Comparison of ENCODE assay signal across 13 cellular contexts in the genomic region with DNA sequence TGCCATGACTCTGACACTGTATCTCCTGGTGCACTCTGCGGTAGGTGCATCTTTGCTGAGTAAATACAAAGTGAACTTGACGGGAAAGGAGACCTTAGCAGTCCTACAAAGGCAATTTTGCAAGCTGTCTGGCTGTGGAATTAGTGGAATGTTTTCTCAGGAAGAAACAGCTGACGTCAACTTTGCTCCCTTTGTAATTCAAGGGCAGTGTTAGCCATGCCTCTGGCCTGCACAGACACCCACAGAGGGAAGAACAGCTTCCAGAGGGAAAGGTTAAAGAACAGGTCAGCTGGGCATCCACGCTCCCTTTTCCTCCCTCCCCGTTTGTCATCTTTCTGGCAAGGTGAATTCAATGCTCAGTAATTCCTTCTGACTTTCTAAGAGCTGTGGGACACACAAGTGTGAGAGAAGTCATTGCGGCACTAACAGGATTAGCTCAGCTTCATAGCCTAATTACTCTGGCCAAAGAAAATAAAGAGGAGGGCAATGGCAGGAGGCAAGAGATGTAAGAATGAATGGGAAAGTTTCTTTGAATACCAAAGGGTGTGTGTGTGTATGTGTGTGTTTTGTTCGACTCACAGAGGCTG.
DNase-seq lines count a peak whose midpoint lies in the region; ATAC-seq and TF ChIP-seq lines count a peak whose summit lies in the region.
"Had no signal": no experiment of that assay in that cellular context is flagged by ENCODE, and none has a peak within 500 bp of the region (broad histone marks: within the 10 kb centered on the region; RNA-seq: fewer than 3 reads in every experiment).

No MANE protein-coding gene starts in this region.

- H3K27me3 Mint-ChIP-seq in HFFc6 (ENCODE audit: insufficient read depth): peaks cover 5% of the 10 kb centered on the region; the same call in 1 of the 2 replicates
- H3K27me3 Mint-ChIP-seq in activated T-cell treated with anti-CD3 and anti-CD28 coated beads, Interleukin-2, amount 50 U/mL, for 72 hours (ENCODE audit: low read depth): no peaks in the 10 kb centered on the region
- H3K27me3 Mint-ChIP-seq: central memory CD8-positive, alpha-beta T cell; memory B cell had no signal

- peaks cover 8% of the 10 kb centered on the region; the same call in 1 of the 2 replicates for H3K9me3 Mint-ChIP-seq in HFFc6
- peaks cover 6 to 7% of the 10 kb centered on the region in 2 donors for H3K9me3 Mint-ChIP-seq in activated T-cell treated with anti-CD3 and anti-CD28 coated beads, Interleukin-2, amount 50 U/mL, for 72 hours

- no peak for TF ChIP-seq CTCF in HFFc6 (IDR thresholded peaks at IDR 0.05)

- peak overlapping the region; percentile 54; the same call in 1 of the 2 replicates for H3K27ac Mint-ChIP-seq in HFFc6
- H3K27ac Mint-ChIP-seq in activated T-cell treated with anti-CD3 and anti-CD28 coated beads, Interleukin-2, amount 50 U/mL, for 72 hours: no peak overlapping the region
- H3K27ac Mint-ChIP-seq: memory B cell had no signal

- peak overlapping the region; percentile 18; the same call in 1 of the 2 replicates for H3K4me3 Mint-ChIP-seq in HFFc6
- no peak overlapping the region for H3K4me3 Mint-ChIP-seq in activated T-cell treated with anti-CD3 and anti-CD28 coated beads, Interleukin-2, amount 50 U/mL, for 72 hours
- H3K4me3 Mint-ChIP-seq: central memory CD8-positive, alpha-beta T cell; memory B cell had no signal

- H3K36me3 Mint-ChIP-seq in HFFc6 (ENCODE audit: low read depth): no peaks in the 10 kb centered on the region; the same call in 1 of the 2 replicates
- peaks cover 2 to 3% of the 10 kb centered on the region in 2 donors for H3K36me3 Mint-ChIP-seq in activated T-cell treated with anti-CD3 and anti-CD28 coated beads, Interleukin-2, amount 50 U/mL, for 72 hours (ENCODE audit: insufficient read depth in 2 of 2)
- H3K36me3 Mint-ChIP-seq: memory B cell had no signal

- peak; percentile 96 for ATAC-seq in sciatic nerve
- no peak for ATAC-seq in activated T-cell treated with anti-CD3 and anti-CD28 coated beads, Interleukin-2, amount 50 U/mL, for 72 hours (replicated peaks in 1 of 2)

- DNase-seq in HFFc6 (peak; percentile 53), dedifferentiated amniotic fluid mesenchymal stem cell (ENCODE audit: extremely low spot score) (peak; percentile 30), islet precursor cell (peak; percentile 93), sciatic nerve (ENCODE audit: low spot score) (no peak), ACHN (no peak), KG1 (lab: John Stamatoyannopoulos, UW) (no peak), DMS153 treated with DMSO at 0.1 percent for 48 hours (lab: John Stamatoyannopoulos, UW; ENCODE audit: unreplicated experiment) (no peak)
- DNase-seq in activated T-cell treated with anti-CD3 and anti-CD28 coated beads, Interleukin-2, amount 50 U/mL, for 72 hours: no peak
- DNase-seq: activated CD4-positive, alpha-beta T cell treated with anti-CD3 and anti-CD28 coated beads, Interleukin-2, amount 50 U/mL, for 4 hours; DMS79; NCI-H1105 treated with DMSO at 0.1 percent for 48 hours had no signal

- in situ Hi-C loops in ACHN (cut with HindIII; ENCODE audit: low pct_ligation_motif_present, low pct_unique_long_range_greater_than_20kb, low sequenced_read_pairs): no loop called here

- intact Hi-C loops in sciatic nerve (cut with DNase I): loop anchor here (5.0 kb wide), 1 partner anchor 701 kb away; no protein-coding TSS in a partner anchor

- H3K4me1 Mint-ChIP-seq in HFFc6 (ENCODE audit: low read depth): peaks cover 26% of the 10 kb centered on the region; the same call in 1 of the 2 replicates
- peaks cover 8% of the 10 kb centered on the region for H3K4me1 Mint-ChIP-seq in activated T-cell treated with anti-CD3 and anti-CD28 coated beads, Interleukin-2, amount 50 U/mL, for 72 hours (ENCODE audit: low read depth)
- H3K4me1 Mint-ChIP-seq: central memory CD8-positive, alpha-beta T cell; memory B cell had no signal

Comparison
In these comparisons a context has a peak if more than half of its experiments do, and no peak if none do; other contexts are left out.
1. DNase-seq: peak in HFFc6 (single experiment), dedifferentiated amniotic fluid mesenchymal stem cell (single experiment) and islet precursor cell (single experiment); none in sciatic nerve (single experiment), activated T-cell treated with anti-CD3 and anti-CD28 coated beads, Interleukin-2, amount 50 U/mL, for 72 hours (0 of 2), ACHN (single experiment), KG1 (single experiment) and DMS153 treated with DMSO at 0.1 percent for 48 hours (single experiment).